In genomic region chr12:2319136-2319535, GRCh38 we compare ENCODE assay signal across 20 cellular contexts.
"Had no signal": no experiment of that assay in that cellular context is flagged by ENCODE, and none has a peak within 500 bp of the region (broad histone marks: within the 10 kb centered on the region; RNA-seq: fewer than 3 reads in every experiment).

No MANE protein-coding gene starts in this region.

- H3K36me3 ChIP-seq: gastrocnemius medialis, neural progenitor cell, right lobe of liver had no signal

- H3K36me3 Mint-ChIP-seq: neural progenitor cell had no signal

- H3K4me1 Mint-ChIP-seq: activated B cell treated with CpG ODN at 0.5 μM for 24 hours; activated CD4-positive, alpha-beta T cell treated with anti-CD3 and anti-CD28 coated beads, Interleukin-2, amount 10 ng/mL, durations not matched to agents 24 days and 14 days; activated T-helper 17 cell treated with anti-CD3 and anti-CD28 coated beads, Interleukin-2, amount 50 U/mL, for 72 hours had no signal

- DNase-seq: activated B cell treated with CpG ODN at 0.5 μM for 24 hours; activated CD4-positive, alpha-beta T cell treated with anti-CD3 and anti-CD28 coated beads, Interleukin-2, amount 10 ng/mL, durations not matched to agents 24 days and 14 days; activated CD8-positive, alpha-beta memory T cell treated with anti-CD3 and anti-CD28 coated beads for 24 hours; activated naive CD4-positive, alpha-beta T cell treated with anti-CD3 and anti-CD28 coated beads for 36 hours; activated T-cell treated with anti-CD3 and anti-CD28 coated beads for 4 hours; caudate nucleus; cortex of kidney; effector CD8-positive, alpha-beta T cell; gastrocnemius medialis; hypothalamus; kidney glomerular epithelial cell; midbrain; right lobe of liver; stimulated activated CD4-positive, alpha-beta T cell treated with anti-CD3 and anti-CD28 coated beads, Interleukin-12 subunit alpha, Interleukin-12 subunit beta, amount 100 ng/mL, for 4 hours; stimulated activated CD4-positive, alpha-beta T cell treated with anti-CD3 and anti-CD28 coated beads, Interleukin-2, amount 100 ng/mL, for 48 hours; T-helper 2 cell had no signal

- H3K4me3 ChIP-seq: gastrocnemius medialis, neural progenitor cell, right lobe of liver had no signal

- ATAC-seq: activated T-helper 17 cell treated with anti-CD3 and anti-CD28 coated beads, Interleukin-2, amount 50 U/mL, for 72 hours; gastrocnemius medialis had no signal

- H3K27me3 ChIP-seq: gastrocnemius medialis, neural progenitor cell, right lobe of liver had no signal

- H3K4me2 ChIP-seq: neural progenitor cell had no signal

- H3K27ac Mint-ChIP-seq: activated B cell treated with CpG ODN at 0.5 μM for 24 hours; activated CD4-positive, alpha-beta T cell treated with anti-CD3 and anti-CD28 coated beads, Interleukin-2, amount 10 ng/mL, durations not matched to agents 24 days and 14 days; activated naive CD4-positive, alpha-beta T cell treated with anti-CD3 and anti-CD28 coated beads for 36 hours; activated T-helper 17 cell treated with anti-CD3 and anti-CD28 coated beads, Interleukin-2, amount 50 U/mL, for 72 hours had no signal

- H3K9me3 ChIP-seq: gastrocnemius medialis, right lobe of liver had no signal

- H3K27ac ChIP-seq: epithelial cell of prostate, gastrocnemius medialis, neural progenitor cell, right lobe of liver had no signal

- H2AFZ ChIP-seq: neural progenitor cell had no signal

- H3K4me1 ChIP-seq: right lobe of liver had no signal

- H3K4me3 Mint-ChIP-seq: activated B cell treated with CpG ODN at 0.5 μM for 24 hours; activated CD4-positive, alpha-beta T cell treated with anti-CD3 and anti-CD28 coated beads, Interleukin-2, amount 10 ng/mL, durations not matched to agents 24 days and 14 days; activated naive CD4-positive, alpha-beta T cell treated with anti-CD3 and anti-CD28 coated beads for 36 hours; activated T-helper 17 cell treated with anti-CD3 and anti-CD28 coated beads, Interleukin-2, amount 50 U/mL, for 72 hours had no signal

- H3K9me3 Mint-ChIP-seq: activated CD4-positive, alpha-beta T cell treated with anti-CD3 and anti-CD28 coated beads, Interleukin-2, amount 10 ng/mL, durations not matched to agents 24 days and 14 days; activated naive CD4-positive, alpha-beta T cell treated with anti-CD3 and anti-CD28 coated beads for 36 hours; activated T-helper 17 cell treated with anti-CD3 and anti-CD28 coated beads, Interleukin-2, amount 50 U/mL, for 72 hours; neural progenitor cell had no signal

- FAIRE-seq: TTC549 had no signal

- H3K9ac ChIP-seq: neural progenitor cell had no signal
